10 cellular contexts compared by ENCODE assay signal in genomic region chr3:60017631-60018030, GRCh38.
DNase-seq lines count a peak whose midpoint lies in the region; ATAC-seq lines count a peak whose summit lies in the region.
"Had no signal": no experiment of that assay in that cellular context is flagged by ENCODE, and none has a peak within 500 bp of the region (broad histone marks: within the 10 kb centered on the region; RNA-seq: fewer than 3 reads in every experiment).

No MANE protein-coding gene starts in this region.

- DNase-seq in SJCRH30 = peak; percentile 9 to 10
- DNase-seq in stimulated activated CD4-positive, alpha-beta T cell treated with anti-CD3 and anti-CD28 coated beads, Interleukin-4, amount 100 ng/mL, for 24 hours = peak; percentile 76
- DNase-seq in NCI-H526 (lab: John Stamatoyannopoulos, UW) = no peak
- no peak for DNase-seq in NCI-H82 (lab: John Stamatoyannopoulos, UW)
- DNase-seq in NCI-H1930 (lab: John Stamatoyannopoulos, UW) = no peak
- DNase-seq: left colon, NCI-H1048 had no signal

- H3K27ac Mint-ChIP-seq in activated naive CD8-positive, alpha-beta T cell = peak overlapping the region; percentile 99

- peaks cover 20% of the 10 kb centered on the region for H3K36me3 Mint-ChIP-seq in activated naive CD8-positive, alpha-beta T cell

- no peak overlapping the region for H3K27ac ChIP-seq in SJCRH30

- ATAC-seq in GM21528 (IDR thresholded peaks at IDR 0.05; ENCODE audit: low FRiP score, unreplicated experiment) (peak; percentile 66), GM21526 (IDR thresholded peaks at IDR 0.05; ENCODE audit: low FRiP score, unreplicated experiment) (no peak)
- ATAC-seq: left colon had no signal

- peaks cover 53% of the 10 kb centered on the region for H3K4me1 Mint-ChIP-seq in activated naive CD8-positive, alpha-beta T cell (ENCODE audit: low read depth)

- H3K27me3 Mint-ChIP-seq in activated naive CD8-positive, alpha-beta T cell = no peaks in the 10 kb centered on the region

- no peaks in the 10 kb centered on the region for H3K27me3 ChIP-seq in SJCRH30

- no peak overlapping the region for H3K4me3 ChIP-seq in SJCRH30

- H3K9me3 ChIP-seq in SJCRH30 (replicated peaks) = no peaks in the 10 kb centered on the region

- peaks cover 2% of the 10 kb centered on the region; the same call in 1 of the 2 replicates for H3K4me1 ChIP-seq in SJCRH30

- peaks cover 12% of the 10 kb centered on the region for H3K9me3 Mint-ChIP-seq in activated naive CD8-positive, alpha-beta T cell (ENCODE audit: low read depth)

- H3K4me3 Mint-ChIP-seq in activated naive CD8-positive, alpha-beta T cell = peak overlapping the region; percentile 71

- H3K36me3 ChIP-seq in SJCRH30 = no peaks in the 10 kb centered on the region

Comparison
In these comparisons a context has a peak if more than half of its experiments do, and no peak if none do; other contexts are left out.
1. DNase-seq: peak in SJCRH30 (2 of 2) and stimulated activated CD4-positive, alpha-beta T cell treated with anti-CD3 and anti-CD28 coated beads, Interleukin-4, amount 100 ng/mL, for 24 hours (single experiment); none in NCI-H526 (0 of 2), NCI-H82 (single experiment) and NCI-H1930 (0 of 2).